In the genomic region with DNA sequence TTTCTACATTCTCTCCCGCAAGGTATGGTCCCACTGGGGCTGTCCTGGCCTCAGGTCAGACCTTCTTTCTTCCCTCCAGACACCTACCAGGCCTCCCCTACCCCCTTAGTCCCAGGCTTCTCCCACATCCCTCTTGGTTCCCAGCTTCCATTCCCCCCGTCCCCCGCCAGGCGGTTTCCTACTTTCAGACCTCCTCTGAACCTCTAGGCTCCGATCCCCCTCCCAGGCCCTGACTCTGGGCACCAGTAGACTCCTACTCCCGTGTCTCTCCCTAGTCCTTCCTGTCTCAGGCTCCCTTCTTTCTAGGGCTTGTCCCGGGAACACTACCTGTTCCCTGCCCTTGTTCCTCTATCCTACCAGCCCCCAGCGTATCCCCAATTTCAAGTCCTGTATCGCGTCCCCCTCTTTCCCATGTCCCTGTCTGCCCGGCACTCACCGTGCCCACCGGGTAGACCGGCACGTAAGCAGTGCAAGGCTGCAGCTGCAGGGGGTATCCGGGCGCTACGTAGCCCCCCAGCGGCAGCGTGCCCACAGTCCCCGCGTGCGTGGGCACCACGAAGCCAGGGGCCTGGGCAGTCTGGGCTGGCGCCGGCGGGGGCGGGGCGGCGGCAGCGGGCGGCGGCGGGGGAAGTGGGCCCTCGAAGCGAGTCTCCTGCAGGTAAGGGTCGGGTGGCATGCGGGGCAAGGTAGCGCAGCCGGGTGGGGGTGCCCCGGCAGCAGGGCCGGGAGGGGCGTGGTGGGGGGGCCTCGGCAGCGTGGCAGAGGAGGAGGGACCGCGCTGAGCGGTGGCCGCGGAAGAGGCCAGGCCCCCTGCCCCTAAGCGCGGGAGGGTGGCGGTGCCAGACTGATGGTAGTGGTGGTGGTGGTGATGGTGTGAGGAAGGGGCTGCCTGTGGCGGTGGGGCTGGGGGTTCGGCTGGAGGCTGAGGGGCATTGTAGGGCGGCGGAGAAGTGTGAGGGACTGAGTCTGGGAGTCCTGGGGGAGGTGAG, we compare ENCODE assay signal across 11 cellular contexts. TPM values are rescaled to one million over a fixed set of nuclear protein-coding genes. Genes with fewer than 3 reads are reported as not detected.
DNase-seq lines count a peak whose midpoint lies in the region; ATAC-seq and TF ChIP-seq lines count a peak whose summit lies in the region.
"Had no signal": no experiment of that assay in that cellular context is flagged by ENCODE, and none has a peak within 500 bp of the region (broad histone marks: within the 10 kb centered on the region; RNA-seq: fewer than 3 reads in every experiment).

No MANE protein-coding gene starts in this region.

- POLR2A ChIA-PET in GM10248 (lab: Yijun Ruan, JAX) = no interaction called here

- CTCF ChIA-PET in GM10248 (lab: Yijun Ruan, JAX) = interaction anchor here (1.2 to 2.4 kb wide), 2 partner anchors 21 to 32 kb away, joined by 3 to 9 read pairs; no protein-coding TSS in a partner anchor

- ATAC-seq in activated naive CD8-positive, alpha-beta T cell treated with anti-CD3 and anti-CD28 coated beads, Interleukin-2, amount 50 U/mL, for 24 hours = no peak
- ATAC-seq in stimulated activated memory B cell treated with anti-CD40 and anti-IgM and Interleukin-4, amounts not matched to agents 10 μg/mL and 1 μg/mL and 100 μg/mL, for 72 hours = no peak
- ATAC-seq in activated T-cell treated with anti-CD3 and anti-CD28 coated beads, Interleukin-2, amount 50 U/mL, for 4 hours = no peak

- H3K4me1 Mint-ChIP-seq in activated naive CD8-positive, alpha-beta T cell treated with anti-CD3 and anti-CD28 coated beads, Interleukin-2, amount 50 U/mL, for 24 hours = peaks cover 52% of the 10 kb centered on the region
- H3K4me1 Mint-ChIP-seq in stimulated activated memory B cell treated with anti-CD40 and anti-IgM and Interleukin-4, amounts not matched to agents 10 μg/mL and 1 μg/mL and 100 μg/mL, for 72 hours = peaks cover 53% of the 10 kb centered on the region
- peaks cover 53% of the 10 kb centered on the region for H3K4me1 Mint-ChIP-seq in activated T-cell treated with anti-CD3 and anti-CD28 coated beads, Interleukin-2, amount 50 U/mL, for 4 hours (ENCODE audit: low read depth)

- TF ChIP-seq CTCF in GM10248 (IDR thresholded peaks at IDR 0.05; ENCODE audit: control extremely low read depth, extremely low read depth, low read depth, missing control alignments) = no peak

- H3K27me3 Mint-ChIP-seq in activated naive CD8-positive, alpha-beta T cell treated with anti-CD3 and anti-CD28 coated beads, Interleukin-2, amount 50 U/mL, for 24 hours = peaks cover 34% of the 10 kb centered on the region
- H3K27me3 Mint-ChIP-seq in stimulated activated memory B cell treated with anti-CD40 and anti-IgM and Interleukin-4, amounts not matched to agents 10 μg/mL and 1 μg/mL and 100 μg/mL, for 72 hours = peaks cover 74% of the 10 kb centered on the region
- peaks cover 37% of the 10 kb centered on the region for H3K27me3 Mint-ChIP-seq in activated T-cell treated with anti-CD3 and anti-CD28 coated beads, Interleukin-2, amount 50 U/mL, for 4 hours (ENCODE audit: low read depth)

- no peaks in the 10 kb centered on the region for H3K9me3 ChIP-seq in iPS-18c (ENCODE audit: control insufficient read depth, insufficient read depth, low read length)

- no peaks in the 10 kb centered on the region for H3K36me3 Mint-ChIP-seq in activated naive CD8-positive, alpha-beta T cell treated with anti-CD3 and anti-CD28 coated beads, Interleukin-2, amount 50 U/mL, for 24 hours (ENCODE audit: low read depth)
- H3K36me3 Mint-ChIP-seq in stimulated activated memory B cell treated with anti-CD40 and anti-IgM and Interleukin-4, amounts not matched to agents 10 μg/mL and 1 μg/mL and 100 μg/mL, for 72 hours = peaks cover 5% of the 10 kb centered on the region
- H3K36me3 Mint-ChIP-seq in activated T-cell treated with anti-CD3 and anti-CD28 coated beads, Interleukin-2, amount 50 U/mL, for 4 hours (ENCODE audit: insufficient read depth) = no peaks in the 10 kb centered on the region

- H3K9me3 Mint-ChIP-seq in activated naive CD8-positive, alpha-beta T cell treated with anti-CD3 and anti-CD28 coated beads, Interleukin-2, amount 50 U/mL, for 24 hours = no peaks in the 10 kb centered on the region
- no peaks in the 10 kb centered on the region for H3K9me3 Mint-ChIP-seq in stimulated activated memory B cell treated with anti-CD40 and anti-IgM and Interleukin-4, amounts not matched to agents 10 μg/mL and 1 μg/mL and 100 μg/mL, for 72 hours
- no peaks in the 10 kb centered on the region for H3K9me3 Mint-ChIP-seq in activated T-cell treated with anti-CD3 and anti-CD28 coated beads, Interleukin-2, amount 50 U/mL, for 4 hours

- peak overlapping the region; percentile 57 for H3K4me3 ChIP-seq in H7 (ENCODE audit: insufficient read depth, low read depth, low read length)
- H3K4me3 ChIP-seq in iPS-18c (ENCODE audit: insufficient read depth, low read depth, low read length) = peak overlapping the region; percentile 34

- DNase-seq in H7 (peak; percentile 85), RKO (ENCODE audit: low spot score) (no peak), GM10248 (ENCODE audit: extremely low spot score) (no peak)
- DNase-seq in activated naive CD8-positive, alpha-beta T cell treated with anti-CD3 and anti-CD28 coated beads, Interleukin-2, amount 50 U/mL, for 24 hours = no peak
- no peak for DNase-seq in activated T-cell treated with anti-CD3 and anti-CD28 coated beads, Interleukin-2, amount 50 U/mL, for 4 hours
- DNase-seq: activated CD4-positive, CD25-positive, alpha-beta regulatory T cell; activated gamma-delta T cell; MM.1S; SHP77 had no signal

- no peaks in the 10 kb centered on the region for H3K36me3 ChIP-seq in H7 (replicated peaks; ENCODE audit: control insufficient read depth, insufficient read depth, low read length)

- H3K27me3 ChIP-seq in H7 (ENCODE audit: control insufficient read depth, insufficient read depth, low read length) = peaks cover 48% of the 10 kb centered on the region

- no peak overlapping the region for H3K27ac Mint-ChIP-seq in activated naive CD8-positive, alpha-beta T cell treated with anti-CD3 and anti-CD28 coated beads, Interleukin-2, amount 50 U/mL, for 24 hours
- no peak overlapping the region for H3K27ac Mint-ChIP-seq in stimulated activated memory B cell treated with anti-CD40 and anti-IgM and Interleukin-4, amounts not matched to agents 10 μg/mL and 1 μg/mL and 100 μg/mL, for 72 hours

- peak overlapping the region; percentile 44 for H3K4me3 Mint-ChIP-seq in activated naive CD8-positive, alpha-beta T cell treated with anti-CD3 and anti-CD28 coated beads, Interleukin-2, amount 50 U/mL, for 24 hours
- peak overlapping the region; percentile 0 for H3K4me3 Mint-ChIP-seq in stimulated activated memory B cell treated with anti-CD40 and anti-IgM and Interleukin-4, amounts not matched to agents 10 μg/mL and 1 μg/mL and 100 μg/mL, for 72 hours
- H3K4me3 Mint-ChIP-seq in activated T-cell treated with anti-CD3 and anti-CD28 coated beads, Interleukin-2, amount 50 U/mL, for 4 hours = no peak overlapping the region

RNA-seq across cellular contexts. Expression of a gene that starts 1.5 kb away (rescaled TPM):
- 0.14 TPM in 1 of 2 replicates, not detected in the other for total RNA-seq in H7 (2014; rRNA removed; shearing (Covaris generic))
- total RNA-seq in activated T-cell treated with anti-CD3 and anti-CD28 coated beads, Interleukin-2, amount 50 U/mL, for 4 hours = under 1 TPM; 0.37 to 0.51 (median 0.38) TPM

RNA-seq across cellular contexts. Expression of a gene that starts 3.7 kb away (rescaled TPM):
- total RNA-seq in H7 (2014; rRNA removed; shearing (Covaris generic)) = 24.7 and 25.5 TPM in 2 replicates
- total RNA-seq in activated T-cell treated with anti-CD3 and anti-CD28 coated beads, Interleukin-2, amount 50 U/mL, for 4 hours = 10 to 100 TPM; 18.7 to 27.0 (median 20.2) TPM

RNA-seq across cellular contexts. Expression of a gene that starts 14.2 kb away (rescaled TPM):
- total RNA-seq in H7 (2014; rRNA removed; shearing (Covaris generic)) = 4.3 and 5.9 TPM in 2 replicates
- 1 to 10 TPM; 6.4 to 9.6 (median 9.1) TPM for total RNA-seq in activated T-cell treated with anti-CD3 and anti-CD28 coated beads, Interleukin-2, amount 50 U/mL, for 4 hours

RNA-seq across cellular contexts. Expression of a gene that starts 20.1 kb away (rescaled TPM):
- total RNA-seq in H7 (2014; rRNA removed; shearing (Covaris generic)) = 12.5 and 12.8 TPM in 2 replicates
- 1 to 10 TPM; 3.2 to 6.6 (median 4.9) TPM for total RNA-seq in activated T-cell treated with anti-CD3 and anti-CD28 coated beads, Interleukin-2, amount 50 U/mL, for 4 hours

RNA-seq across cellular contexts. Expression of a gene that starts 22.2 kb away (rescaled TPM):
- 25.1 and 26.2 TPM in 2 replicates for total RNA-seq in H7 (2014; rRNA removed; shearing (Covaris generic))
- 10 to 100 TPM; 65.2 to 75.2 (median 67.2) TPM for total RNA-seq in activated T-cell treated with anti-CD3 and anti-CD28 coated beads, Interleukin-2, amount 50 U/mL, for 4 hours
